Comparison of ENCODE assay signal across 25 cellular contexts in genomic region chr19:57776764-57777296, GRCh38. TPM values are rescaled to one million over a fixed set of nuclear protein-coding genes. Genes with fewer than 3 reads are reported as not detected.
"Had no signal": no experiment of that assay in that cellular context is flagged by ENCODE, and none has a peak within 500 bp of the region (broad histone marks: within the 10 kb centered on the region; RNA-seq: fewer than 3 reads in every experiment).

No MANE protein-coding gene starts in this region.

- H3K4me1 ChIP-seq: Peyer's patch, SJCRH30 had no signal

- H3K9ac ChIP-seq: SK-N-SH had no signal

- H3K27me3 Mint-ChIP-seq: activated CD4-positive, alpha-beta T cell treated with anti-CD3 and anti-CD28 coated beads for 36 hours; activated CD8-positive, alpha-beta T cell treated with anti-CD3 and anti-CD28 coated beads for 36 hours; activated naive CD4-positive, alpha-beta T cell treated with anti-CD3 and anti-CD28 coated beads, Interleukin-2, amount 50 U/mL, for 24 hours had no signal

- H3K27ac Mint-ChIP-seq: activated CD4-positive, alpha-beta T cell treated with anti-CD3 and anti-CD28 coated beads for 36 hours; activated CD8-positive, alpha-beta T cell treated with anti-CD3 and anti-CD28 coated beads for 36 hours; activated naive CD4-positive, alpha-beta T cell treated with anti-CD3 and anti-CD28 coated beads, Interleukin-2, amount 50 U/mL, for 24 hours; activated T-cell treated with anti-CD3 and anti-CD28 coated beads, Interleukin-2, amount 50 U/mL, for 72 hours had no signal

- H3K4me3 Mint-ChIP-seq: activated CD4-positive, alpha-beta T cell treated with anti-CD3 and anti-CD28 coated beads for 36 hours; activated CD8-positive, alpha-beta T cell treated with anti-CD3 and anti-CD28 coated beads for 36 hours; activated naive CD4-positive, alpha-beta T cell treated with anti-CD3 and anti-CD28 coated beads, Interleukin-2, amount 50 U/mL, for 24 hours; activated T-cell treated with anti-CD3 and anti-CD28 coated beads, Interleukin-2, amount 50 U/mL, for 72 hours had no signal

- ATAC-seq: activated CD4-positive, alpha-beta T cell treated with anti-CD3 and anti-CD28 coated beads for 36 hours; activated CD8-positive, alpha-beta T cell treated with anti-CD3 and anti-CD28 coated beads for 36 hours; activated T-cell treated with anti-CD3 and anti-CD28 coated beads, Interleukin-2, amount 50 U/mL, for 72 hours had no signal

- H3K4me3 ChIP-seq: cardiac muscle cell, Peyer's patch, SJCRH30 had no signal

- DNase-seq: activated CD4-positive, alpha-beta T cell treated with anti-CD3 and anti-CD28 coated beads for 36 hours; activated CD8-positive, alpha-beta memory T cell treated with anti-CD3 and anti-CD28 coated beads, Interleukin-2, amount 50 U/mL, for 4 hours; activated CD8-positive, alpha-beta T cell treated with anti-CD3 and anti-CD28 coated beads for 36 hours; activated naive CD4-positive, alpha-beta T cell; activated T-cell treated with anti-CD3 and anti-CD28 coated beads, Interleukin-2, amount 50 U/mL, for 72 hours; amygdala; brain microvascular endothelial cell; MM.1S; NCI-H1105; NCI-H1436; NCI-H1694 treated with DMSO at 0.1 percent for 48 hours; NCI-H2029 treated with DMSO at 0.1 percent for 48 hours; NCI-H345; NCI-H510A; NCI-H526 treated with DMSO at 0.1 percent for 48 hours; NCI-H82; Peyer's patch; Right ventricle myocardium superior; SJCRH30; SK-N-SH; T-helper 1 cell had no signal

- H3K4me2 ChIP-seq: SK-N-SH had no signal

- H3K27me3 ChIP-seq: brain microvascular endothelial cell, cardiac muscle cell, Peyer's patch, SJCRH30 had no signal

- H3K27ac ChIP-seq: brain microvascular endothelial cell, cardiac muscle cell, Peyer's patch, RWPE1, SJCRH30, VCaP had no signal

RNA-seq across cellular contexts. Expression of gene ZNF671, which starts 49.4 kb away (rescaled TPM):
- polyA plus RNA-seq: SK-N-SH had no signal
